In the genomic region with DNA sequence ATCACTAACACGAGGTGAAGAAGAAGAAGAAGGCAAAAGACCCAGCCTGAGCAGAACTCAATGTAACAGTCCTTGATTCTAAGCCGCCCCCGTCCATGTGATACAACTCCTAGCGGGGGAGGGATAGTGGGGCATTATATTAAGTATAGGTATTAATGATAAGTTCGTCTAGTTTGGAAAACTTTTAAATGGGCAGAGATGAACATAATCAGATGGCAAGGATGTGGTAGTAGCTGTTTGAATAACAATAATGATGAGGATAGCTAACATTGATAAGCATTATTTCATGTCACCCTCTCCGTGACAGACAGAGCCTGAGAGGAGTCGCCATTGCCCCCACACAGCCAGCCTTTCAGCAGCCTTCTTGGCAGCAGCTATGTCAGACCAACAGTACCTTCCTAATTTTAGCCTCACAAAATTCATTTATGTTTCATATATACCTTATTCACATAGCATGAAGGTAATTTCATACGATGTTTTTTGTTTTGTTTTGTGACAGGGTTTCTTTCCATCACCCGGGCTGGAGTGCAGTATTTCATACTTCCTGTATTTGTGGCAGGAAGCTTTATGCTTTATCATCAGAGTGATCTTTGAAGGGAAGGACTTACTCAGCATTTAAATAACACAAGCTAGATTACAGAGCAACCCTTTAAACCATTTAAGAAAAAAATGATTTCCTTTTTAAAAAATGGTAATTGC, we compare ENCODE assay signal across 8 cellular contexts.
DNase-seq lines count a peak whose midpoint lies in the region; ATAC-seq, FAIRE-seq and TF ChIP-seq lines count a peak whose summit lies in the region.

No MANE protein-coding gene starts in this region.

- H2BK15ac ChIP-seq in neuronal stem cell (ENCODE audit: low read length): no peak overlapping the region

- no peaks in the 10 kb centered on the region for H3K9me2 ChIP-seq in PC-9 (ENCODE audit: insufficient read depth)

- H3K36me3 ChIP-seq in PC-9 (ENCODE audit: low read depth): peaks cover 6% of the 10 kb centered on the region; the same call in 1 of the 2 replicates
- no peaks in the 10 kb centered on the region for H3K36me3 ChIP-seq in adipocyte (ENCODE audit: control insufficient read depth, insufficient read depth, low read length, severe bottlenecking)
- H3K36me3 ChIP-seq in neuronal stem cell (replicated peaks in 1 of 2; ENCODE audit: control insufficient read depth in 2 of 2, insufficient read depth in 2 of 2, low read length in 2 of 2): peaks cover 7 to 33% of the 10 kb centered on the region in 2 donors

- ATAC-seq in GM21737 (IDR thresholded peaks at IDR 0.05; ENCODE audit: unreplicated experiment): no peak
- no peak for ATAC-seq in GM18498 (IDR thresholded peaks at IDR 0.05; ENCODE audit: unreplicated experiment)
- no peak for ATAC-seq in HG02588 (IDR thresholded peaks at IDR 0.05; ENCODE audit: unreplicated experiment)

- peaks cover 52% of the 10 kb centered on the region for H3K79me2 ChIP-seq in PC-9 (ENCODE audit: low read depth)

- H3F3A ChIP-seq in PC-9 (ENCODE audit: insufficient read depth, low read depth): peaks cover 26% of the 10 kb centered on the region

- H2BK12ac ChIP-seq in neuronal stem cell (ENCODE audit: low read length): no peak overlapping the region

- H4K20me1 ChIP-seq in PC-9 (ENCODE audit: insufficient read depth): peaks cover 7% of the 10 kb centered on the region

- no peaks in the 10 kb centered on the region for H3K9me3 ChIP-seq in PC-9 (ENCODE audit: insufficient read depth, low read depth)
- no peaks in the 10 kb centered on the region for H3K9me3 ChIP-seq in adipocyte (ENCODE audit: control insufficient read depth, low read length)
- no peaks in the 10 kb centered on the region for H3K9me3 ChIP-seq in mononuclear cell (ENCODE audit: low read depth, low read length)
- H3K9me3 ChIP-seq in neuronal stem cell (replicated peaks in 1 of 2; ENCODE audit: control insufficient read depth in 2 of 2, insufficient read depth in 1 of 2, low read depth in 1 of 2, low read length in 2 of 2): no peaks in the 10 kb centered on the region

- H3K14ac ChIP-seq in neuronal stem cell (ENCODE audit: low read length): no peak overlapping the region

- no peak overlapping the region for H3K23ac ChIP-seq in neuronal stem cell (ENCODE audit: low read depth, low read length, poor library complexity)

- intact Hi-C loops in PC-9 (cut with micrococcal nuclease; ENCODE audit: unreplicated experiment): no loop called here

- H2AK5ac ChIP-seq in neuronal stem cell (ENCODE audit: low read depth, low read length): no peak overlapping the region

- H2BK120ac ChIP-seq in neuronal stem cell (ENCODE audit: low read depth, low read length): no peak overlapping the region

- H3K18ac ChIP-seq in neuronal stem cell (ENCODE audit: low read length): no peak overlapping the region

- no peak overlapping the region for H3K4ac ChIP-seq in neuronal stem cell (ENCODE audit: low read length)

- FAIRE-seq in GM12891 (lab: Jason Lieb, UNC): peak; percentile 52

- H3K4me3 ChIP-seq in PC-9 (no peak overlapping the region), adipocyte (ENCODE audit: low read length) (no peak overlapping the region), mononuclear cell (ENCODE audit: low read length) (peak overlapping the region; percentile 36), neuronal stem cell (ENCODE audit: low read length in 2 of 2) (no peak overlapping the region)

- TF ChIP-seq POLR2A in GM12891 (IDR thresholded peaks at IDR 0.05; ENCODE audit: low read depth, low read length): no peak

- no peak overlapping the region for H2BK5ac ChIP-seq in neuronal stem cell (ENCODE audit: low read length)

- H3K9ac ChIP-seq in adipocyte (ENCODE audit: low read length) (peak overlapping the region; percentile 11), neuronal stem cell (ENCODE audit: low read depth, low read length, poor library complexity) (no peak overlapping the region)

- TF ChIP-seq CTCF in PC-9 (conservative IDR thresholded peaks at IDR 0.05): no peak

- H3K79me1 ChIP-seq in neuronal stem cell (ENCODE audit: low read depth, low read length): peaks cover 7% of the 10 kb centered on the region

- POLR2A ChIA-PET in PC-9 (lab: Charles Lee; ENCODE audit: unreplicated experiment): interaction anchor here (0.6 kb wide), 1 partner anchor 1985 kb away, joined by 3 read pairs; no protein-coding TSS in a partner anchor

- BruUV-seq in PC-9 (replicated peaks; lab: Mats Ljungman, UMichigan): no TSS peak

- H3K4me1 ChIP-seq in PC-9 (replicated peaks; ENCODE audit: insufficient read depth): peaks cover 32% of the 10 kb centered on the region
- H3K4me1 ChIP-seq in adipocyte (ENCODE audit: control insufficient read depth, insufficient read depth, low read length): peaks cover 41% of the 10 kb centered on the region
- peaks cover 54% of the 10 kb centered on the region for H3K4me1 ChIP-seq in mononuclear cell (ENCODE audit: insufficient read depth, low read length)
- H3K4me1 ChIP-seq in neuronal stem cell (ENCODE audit: control insufficient read depth in 2 of 2, insufficient read depth in 1 of 2, low read depth in 1 of 2, low read length in 2 of 2): peaks cover 0 to 16% of the 10 kb centered on the region in 2 donors

- no peak overlapping the region for H2AFZ ChIP-seq in PC-9
- H2AFZ ChIP-seq in neuronal stem cell (ENCODE audit: low read length): no peak overlapping the region

- H3K27ac ChIP-seq in PC-9 (peak overlapping the region; percentile 37), neuronal stem cell (replicated peaks; ENCODE audit: low read length) (no peak overlapping the region)

- DNase-seq in GM12891 (ENCODE audit: insufficient read length, low spot score) (no peak), PC-9 (peak in 1 of 2 experiments; percentile 58), adipocyte (ENCODE audit: low read depth) (peak; percentile 61), neuronal stem cell (ENCODE audit: low spot score) (no peak)

- H3K4me2 ChIP-seq in PC-9: peak overlapping the region; percentile 37
- no peak overlapping the region for H3K4me2 ChIP-seq in neuronal stem cell (ENCODE audit: insufficient read depth, low read length, poor library complexity, severe bottlenecking)

- CTCF ChIA-PET in PC-9 (lab: Charles Lee): interaction anchor here (0.6 kb wide), 1 partner anchor 89 kb away, joined by 3 read pairs; no protein-coding TSS in a partner anchor

- H4K91ac ChIP-seq in neuronal stem cell (ENCODE audit: low read depth, low read length, poor library complexity): no peak overlapping the region

- no peak overlapping the region for H4K8ac ChIP-seq in neuronal stem cell (ENCODE audit: low read depth, low read length)

- WGBS in neuronal stem cell (ENCODE audit: extremely low coverage in 2 of 2, insufficient read length in 2 of 2, insufficient replicate concordance in 1 of 2), 2 donors: no CpG with 5 or more reads among the region's 9 CpGs

- H3K27me3 ChIP-seq in PC-9 (ENCODE audit: insufficient read depth, low read depth) (no peaks in the 10 kb centered on the region), adipocyte (replicated peaks; ENCODE audit: control insufficient read depth, insufficient read depth, low read length) (no peaks in the 10 kb centered on the region), mononuclear cell (ENCODE audit: insufficient read depth, low read length) (no peaks in the 10 kb centered on the region), neuronal stem cell (ENCODE audit: control insufficient read depth in 3 of 3, insufficient read depth in 3 of 3, low read depth in 1 of 3, low read length in 3 of 3) (no peaks in the 10 kb centered on the region)

TF ChIP-seq in GM12891, 5 proteins besides CTCF, POLR2A, EP300 and RAD21:
- TF ChIP-seq POU2F2 (IDR thresholded peaks at IDR 0.05; ENCODE audit: low read depth, low read length) (no peak), SPI1 (IDR thresholded peaks at IDR 0.05; ENCODE audit: low read depth, low read length) (no peak), TAF1 (IDR thresholded peaks at IDR 0.05; ENCODE audit: low read depth, low read length) (no peak), POLR2AphosphoS5 (IDR thresholded peaks at IDR 0.05; ENCODE audit: low read depth, low read length) (no peak), PAX5 (IDR thresholded peaks at IDR 0.05; ENCODE audit: insufficient read depth, low read length, severe bottlenecking) (no peak)
